In genomic region chr3:176663819-176664218, GRCh38 we compare ENCODE assay signal across 9 cellular contexts.
A peak's percentile ranks its signal among the peaks of the same experiment; 100 is the strongest.
DNase-seq lines count a peak whose midpoint lies in the region; ATAC-seq and TF ChIP-seq lines count a peak whose summit lies in the region.
"Had no signal": no experiment of that assay in that cellular context is flagged by ENCODE, and none has a peak within 500 bp of the region (broad histone marks: within the 10 kb centered on the region; RNA-seq: fewer than 3 reads in every experiment).

No MANE protein-coding gene starts in this region.

- BruUV-seq in MCF 10A (replicated peaks; lab: Mats Ljungman, UMichigan): no TSS peak

- H3K36me3 ChIP-seq in lower lobe of right lung: no peaks in the 10 kb centered on the region
- H3K36me3 ChIP-seq in CD8-positive, alpha-beta T cell (ENCODE audit: insufficient read depth, low read length): no peaks in the 10 kb centered on the region

- H3K27me3 Mint-ChIP-seq in MCF 10A (ENCODE audit: insufficient read depth, unreplicated experiment): no peaks in the 10 kb centered on the region
- no peaks in the 10 kb centered on the region for H3K27me3 Mint-ChIP-seq in CD8-positive, alpha-beta T cell (ENCODE audit: low read depth)
- H3K27me3 Mint-ChIP-seq: central memory CD8-positive, alpha-beta T cell had no signal

- POLR2A ChIA-PET in HEK293T (lab: Yijun Ruan, JAX): no interaction called here
- POLR2A ChIA-PET in MCF 10A (lab: Yijun Ruan, JAX): interaction anchor here (0.7 kb wide), 1 partner anchor 1408 kb away, joined by 3 read pairs; no protein-coding TSS in a partner anchor
- POLR2A ChIA-PET in CD8-positive, alpha-beta T cell (lab: Charles Lee): no interaction called here

- no peaks in the 10 kb centered on the region for H3K36me3 Mint-ChIP-seq in MCF 10A (ENCODE audit: insufficient read depth, unreplicated experiment)
- H3K36me3 Mint-ChIP-seq in CD8-positive, alpha-beta T cell: no peaks in the 10 kb centered on the region
- no peaks in the 10 kb centered on the region for H3K36me3 Mint-ChIP-seq in activated naive CD4-positive, alpha-beta T cell treated with anti-CD3 and anti-CD28 coated beads, Interleukin-2, amount 50 U/mL, for 72 hours

- TF ChIP-seq CTCF in MCF 10A (IDR thresholded peaks at IDR 0.05; ENCODE audit: unreplicated experiment) (peak; percentile 49), lower lobe of right lung (IDR thresholded peaks at IDR 0.05) (peak; percentile 20), GM13976 (IDR thresholded peaks at IDR 0.05; ENCODE audit: borderline replicate concordance, control extremely low read depth, extremely low read depth, insufficient read depth, missing control alignments) (no peak)
- TF ChIP-seq CTCF in CD8-positive, alpha-beta T cell (IDR thresholded peaks at IDR 0.05): no peak

- peak; percentile 51 for DNase-seq in AG08395 (ENCODE audit: low spot score)
- DNase-seq in HEK293T (ENCODE audit: extremely low spot score): peak; percentile 19
- DNase-seq in NCI-H460 (ENCODE audit: extremely low read depth, low read depth): peak; percentile 43
- DNase-seq in MCF 10A (ENCODE audit: unreplicated experiment): peak; percentile 78
- no peak for DNase-seq in lower lobe of right lung
- no peak for DNase-seq in CD8-positive, alpha-beta T cell
- DNase-seq in activated naive CD4-positive, alpha-beta T cell treated with anti-CD3 and anti-CD28 coated beads, Interleukin-2, amount 50 U/mL, for 72 hours (ENCODE audit: low spot score in 2 of 2): no peak
- no peak for DNase-seq in GM13976 (ENCODE audit: low spot score)

- no peak overlapping the region for H3K27ac ChIP-seq in lower lobe of right lung
- H3K27ac ChIP-seq in CD8-positive, alpha-beta T cell (ENCODE audit: low read depth, low read length): no peak overlapping the region

- no peaks in the 10 kb centered on the region for H3K9me3 Mint-ChIP-seq in MCF 10A (ENCODE audit: unreplicated experiment)
- H3K9me3 Mint-ChIP-seq in CD8-positive, alpha-beta T cell: peaks cover 4% of the 10 kb centered on the region
- H3K9me3 Mint-ChIP-seq in activated naive CD4-positive, alpha-beta T cell treated with anti-CD3 and anti-CD28 coated beads, Interleukin-2, amount 50 U/mL, for 72 hours: no peaks in the 10 kb centered on the region

- no peaks in the 10 kb centered on the region for H3K4me1 ChIP-seq in lower lobe of right lung
- H3K4me1 ChIP-seq in CD8-positive, alpha-beta T cell (ENCODE audit: insufficient read depth, low read length): no peaks in the 10 kb centered on the region

- no peak overlapping the region for H3K4me3 ChIP-seq in lower lobe of right lung
- no peak overlapping the region for H3K4me3 ChIP-seq in CD8-positive, alpha-beta T cell (ENCODE audit: low read depth, low read length)

- H3K4me1 Mint-ChIP-seq in MCF 10A (ENCODE audit: insufficient read depth, unreplicated experiment): no peaks in the 10 kb centered on the region
- H3K4me1 Mint-ChIP-seq in CD8-positive, alpha-beta T cell (ENCODE audit: low read depth): no peaks in the 10 kb centered on the region
- H3K4me1 Mint-ChIP-seq: central memory CD8-positive, alpha-beta T cell had no signal

- H3K27me3 ChIP-seq in lower lobe of right lung (ENCODE audit: low read depth): no peaks in the 10 kb centered on the region
- no peaks in the 10 kb centered on the region for H3K27me3 ChIP-seq in CD8-positive, alpha-beta T cell (ENCODE audit: insufficient read depth, low read length)

- in situ Hi-C loops in GM13976 (cut with MboI; ENCODE audit: low sequenced_read_pairs, unreplicated experiment): no loop called here

- H3K27ac Mint-ChIP-seq in MCF 10A (ENCODE audit: low read depth, unreplicated experiment): no peak overlapping the region
- H3K27ac Mint-ChIP-seq in CD8-positive, alpha-beta T cell: no peak overlapping the region
- no peak overlapping the region for H3K27ac Mint-ChIP-seq in activated naive CD4-positive, alpha-beta T cell treated with anti-CD3 and anti-CD28 coated beads, Interleukin-2, amount 50 U/mL, for 72 hours

- no peaks in the 10 kb centered on the region for H3K9me3 ChIP-seq in lower lobe of right lung
- H3K9me3 ChIP-seq in CD8-positive, alpha-beta T cell (ENCODE audit: low read length): no peaks in the 10 kb centered on the region

- intact Hi-C loops in MCF 10A (cut with micrococcal nuclease) (loop anchor here (1.0 to 10.0 kb wide), 4 partner anchors 150 to 1799 kb away; no protein-coding TSS in a partner anchor), lower lobe of right lung (cut with DNase I) (no loop called here)
- intact Hi-C loops in CD8-positive, alpha-beta T cell (cut with DNase I, micrococcal nuclease): no loop called here

- CTCF ChIA-PET in HEK293T (lab: Yijun Ruan, JAX): interaction anchor here (0.7 kb wide), 1 partner anchor 656 kb away, joined by 3 read pairs; no protein-coding TSS in a partner anchor
- CTCF ChIA-PET in MCF 10A (lab: Yijun Ruan, JAX): interaction anchor here (0.7 to 2.5 kb wide), 27 partner anchors 9 to 1721 kb away, joined by 3 to 15 read pairs (median 3); no protein-coding TSS in a partner anchor
- CTCF ChIA-PET in CD8-positive, alpha-beta T cell (lab: Charles Lee): no interaction called here

- H3K4me3 Mint-ChIP-seq in MCF 10A (ENCODE audit: unreplicated experiment): no peak overlapping the region
- H3K4me3 Mint-ChIP-seq in CD8-positive, alpha-beta T cell: no peak overlapping the region
- H3K4me3 Mint-ChIP-seq: central memory CD8-positive, alpha-beta T cell had no signal

- ATAC-seq in lower lobe of right lung: peak in 1 of 2 donors; percentile 48
- ATAC-seq in CD8-positive, alpha-beta T cell: no peak
- ATAC-seq in activated naive CD4-positive, alpha-beta T cell treated with anti-CD3 and anti-CD28 coated beads, Interleukin-2, amount 50 U/mL, for 72 hours: no peak

TF ChIP-seq in HEK293T, 16 proteins besides CTCF, POLR2A, EP300 and RAD21:
- TF ChIP-seq L3MBTL2 (conservative IDR thresholded peaks at IDR 0.05) (no peak), ZNF384 (IDR thresholded peaks at IDR 0.05) (no peak), CTBP1 (IDR thresholded peaks at IDR 0.05; ENCODE audit: borderline replicate concordance) (no peak), HDGF (IDR thresholded peaks at IDR 0.05; ENCODE audit: borderline replicate concordance) (no peak), NFRKB (IDR thresholded peaks at IDR 0.05) (no peak), ELF4 (IDR thresholded peaks at IDR 0.05) (no peak), FOXM1 (IDR thresholded peaks at IDR 0.05; ENCODE audit: borderline replicate concordance) (no peak), PKNOX1 (IDR thresholded peaks at IDR 0.05) (no peak), SP1 (IDR thresholded peaks at IDR 0.05) (no peak), TARDBP (IDR thresholded peaks at IDR 0.05) (no peak)

Comparison
In these comparisons a context has a peak if more than half of its experiments do, and no peak if none do; other contexts are left out.
1. DNase-seq: peak in AG08395 (single experiment), HEK293T (single experiment), NCI-H460 (single experiment) and MCF 10A (single experiment); none in lower lobe of right lung (single experiment), CD8-positive, alpha-beta T cell (0 of 7), activated naive CD4-positive, alpha-beta T cell treated with anti-CD3 and anti-CD28 coated beads, Interleukin-2, amount 50 U/mL, for 72 hours (0 of 2) and GM13976 (single experiment).
2. CTCF ChIP-seq: peak in MCF 10A (single experiment) and lower lobe of right lung (single experiment); none in CD8-positive, alpha-beta T cell (single experiment) and GM13976 (single experiment).